In genomic region chr4:2042947-2043395, GRCh38 we compare ENCODE assay signal across 10 cellular contexts. TPM values are rescaled to one million over a fixed set of nuclear protein-coding genes. Genes with fewer than 3 reads are reported as not detected.
DNase-seq lines count a peak whose midpoint lies in the region; ATAC-seq, FAIRE-seq and TF ChIP-seq lines count a peak whose summit lies in the region.
"Had no signal": no experiment of that assay in that cellular context is flagged by ENCODE, and none has a peak within 500 bp of the region (broad histone marks: within the 10 kb centered on the region; RNA-seq: fewer than 3 reads in every experiment).

No MANE protein-coding gene starts in this region.

- CTCF ChIA-PET in HepG2 (lab: Yijun Ruan, JAX; ENCODE audit: low intra/inter-chr PET ratio, low total read pairs), result no interaction called here

- intact Hi-C loops in HepG2 (cut with micrococcal nuclease; ENCODE audit: unreplicated experiment), result no loop called here
- intact Hi-C loops in right lobe of liver (cut with DNase I), result no loop called here
- intact Hi-C loops in vagina (cut with DNase I), result no loop called here

- no peak for TF ChIP-seq CTCF in HepG2 (CRISPR knock-in tag; IDR thresholded peaks at IDR 0.05)
- no peak for TF ChIP-seq CTCF in right lobe of liver (IDR thresholded peaks at IDR 0.05)
- TF ChIP-seq CTCF in vagina (IDR thresholded peaks at IDR 0.05), result no peak

- H3K27ac Mint-ChIP-seq in activated naive CD8-positive, alpha-beta T cell, result no peak overlapping the region

- no peaks in the 10 kb centered on the region for H4K20me1 ChIP-seq in HepG2 (ENCODE audit: insufficient read depth, low read length)

- H3K27me3 Mint-ChIP-seq in activated naive CD8-positive, alpha-beta T cell, result peaks cover 6% of the 10 kb centered on the region

- H3K36me3 ChIP-seq in HepG2 (replicated peaks in 1 of 2; ENCODE audit: control insufficient read depth in 1 of 2, insufficient read depth in 2 of 2, low read length in 2 of 2), result no peaks in the 10 kb centered on the region
- no peaks in the 10 kb centered on the region for H3K36me3 ChIP-seq in right lobe of liver
- no peaks in the 10 kb centered on the region for H3K36me3 ChIP-seq in vagina

- no peak for FAIRE-seq in HepG2 (lab: Jason Lieb, UNC)
- FAIRE-seq: GM19239 had no signal

- TF ChIP-seq EP300 in HepG2 (IDR thresholded peaks at IDR 0.05; ENCODE audit: low read depth in 2 of 2, low read length in 2 of 2) (no peak), HepG2 (CRISPR knock-in tag; IDR thresholded peaks at IDR 0.05; ENCODE audit: borderline replicate concordance) (no peak)

- H3K36me3 Mint-ChIP-seq in activated naive CD8-positive, alpha-beta T cell, result no peaks in the 10 kb centered on the region

- no TSS peak for BruUV-seq in HepG2 (replicated peaks; lab: Mats Ljungman, UMichigan)

- peak overlapping the region; percentile 73 for H3K4me3 Mint-ChIP-seq in activated naive CD8-positive, alpha-beta T cell

- peaks cover 6 to 20% of the 10 kb centered on the region in 2 experiments for H3K27me3 ChIP-seq in HepG2 (ENCODE audit: control insufficient read depth in 1 of 2, insufficient read depth in 2 of 2, low read length in 2 of 2)
- peaks cover 0 to 16% of the 10 kb centered on the region in 2 donors for H3K27me3 ChIP-seq in right lobe of liver
- H3K27me3 ChIP-seq in layer of hippocampus (ENCODE audit: control insufficient read depth, insufficient read depth, low read length), result no peaks in the 10 kb centered on the region
- peaks cover 6% of the 10 kb centered on the region for H3K27me3 ChIP-seq in vagina

- no peak for TF ChIP-seq RAD21 in HepG2 (CRISPR knock-in tag; IDR thresholded peaks at IDR 0.05)

- POLR2A ChIA-PET in HepG2 (lab: Yijun Ruan, JAX), result no interaction called here

- 82% methylated on average over 8 of the region's 8 CpGs for WGBS in HepG2 (ENCODE audit: low lambda C conversion rate)
- WGBS in right lobe of liver (ENCODE audit: insufficient coverage, low coverage, low lambda C conversion rate, missing lambda C conversion rate), result 60% methylated on average over 1 of the region's 8 CpGs

- TF ChIP-seq POLR2A in HepG2 (IDR thresholded peaks at IDR 0.05; ENCODE audit: insufficient read depth in 1 of 2, low read depth in 2 of 2, low read length in 2 of 2) (no peak), right lobe of liver (IDR thresholded peaks at IDR 0.05) (no peak), vagina (IDR thresholded peaks at IDR 0.05) (no peak)

- no peak overlapping the region for H3K9ac ChIP-seq in HepG2 (ENCODE audit: insufficient read depth, low read depth, low read length)

- DNase-seq in HepG2 (ENCODE audit: low spot score) (no peak), right lobe of liver (no peak), vagina (ENCODE audit: extremely low spot score in 2 of 2) (peak; percentile 44 to 89), COLO668 (lab: John Stamatoyannopoulos, UW; ENCODE audit: unreplicated experiment) (no peak)

- H3K4me1 ChIP-seq in HepG2 (ENCODE audit: insufficient read depth, low read length), result peaks cover 6% of the 10 kb centered on the region
- H3K4me1 ChIP-seq in right lobe of liver, result peaks cover 0 to 20% (median 5%) of the 10 kb centered on the region in 4 donors
- peaks cover 24% of the 10 kb centered on the region for H3K4me1 ChIP-seq in vagina

- ATAC-seq in HepG2 (no peak), right lobe of liver (no peak), GM19397 (IDR thresholded peaks at IDR 0.05; ENCODE audit: unreplicated experiment) (no peak), GM21576 (IDR thresholded peaks at IDR 0.05; ENCODE audit: unreplicated experiment) (no peak)

- no peaks in the 10 kb centered on the region for H3K9me3 ChIP-seq in HepG2 (ENCODE audit: low read length)
- H3K9me3 ChIP-seq in right lobe of liver, result no peaks in the 10 kb centered on the region
- no peaks in the 10 kb centered on the region for H3K9me3 ChIP-seq in vagina
- H3K9me3 ChIP-seq: mucosa of descending colon had no signal

- H3K9me3 Mint-ChIP-seq in activated naive CD8-positive, alpha-beta T cell (ENCODE audit: low read depth), result no peaks in the 10 kb centered on the region

- in situ Hi-C loops in HepG2 (cut with HindIII; ENCODE audit: extremely low pct_ligation_motif_present, low pct_unique_long_range_greater_than_20kb), result no loop called here

- H3K4me3 ChIP-seq in HepG2 (replicated peaks in 1 of 3; ENCODE audit: insufficient read depth in 1 of 3, low read depth in 2 of 3, low read length in 3 of 3) (peak overlapping the region in 1 of 3 experiments; percentile 80; a peak in 1 of 6 replicates), right lobe of liver (no peak overlapping the region), vagina (peak overlapping the region; percentile 63 to 68)

- no peak overlapping the region for H2AFZ ChIP-seq in HepG2 (ENCODE audit: low read length)

- H3K4me2 ChIP-seq in HepG2 (ENCODE audit: low read depth, low read length), result peak overlapping the region; percentile 45; the same call in 1 of the 2 replicates

- H3K4me1 Mint-ChIP-seq in activated naive CD8-positive, alpha-beta T cell (ENCODE audit: low read depth), result peaks cover 2% of the 10 kb centered on the region

- H3K79me2 ChIP-seq in HepG2 (ENCODE audit: insufficient read depth, low read length), result no peaks in the 10 kb centered on the region

- H3K27ac ChIP-seq in HepG2 (ENCODE audit: extremely low read length, insufficient read depth, low read length) (no peak overlapping the region), right lobe of liver (no peak overlapping the region), layer of hippocampus (ENCODE audit: low read depth, low read length) (peak overlapping the region; percentile 27), vagina (no peak overlapping the region)

TF ChIP-seq in HepG2, 621 proteins besides CTCF, POLR2A, EP300 and RAD21 (continues in another document):
- no peak for TF ChIP-seq FOXA3 (CRISPR knock-in tag; IDR thresholded peaks at IDR 0.05)

RNA-seq across cellular contexts. Expression of gene NAT8L, which starts 16.2 kb away (rescaled TPM):
- total RNA-seq in HepG2 (2016; rRNA removed; fragmentation: Illumina TruSeq; extraction: Trizol) (1.6 and 3.3 TPM in 2 replicates), right lobe of liver (under 1 TPM in 2 of 6 experiments, not detected in 4; 0.02 to 0.05 TPM), vagina (1.7 TPM)
- 0.40 and 0.53 TPM in 2 replicates for total RNA-seq in HepG2 (2016; cell fraction: cytosol; rRNA removed; fragmentation: Illumina TruSeq; extraction: Trizol; ENCODE audit: low read depth)
- total RNA-seq in HepG2 (2016; cell fraction: insoluble cytoplasmic fraction; rRNA removed; fragmentation: Illumina TruSeq; extraction: Trizol), result 1.7 and 3.2 TPM in 2 replicates
- 1.5 and 1.7 TPM in 2 replicates for total RNA-seq in HepG2 (2016; cell fraction: membrane; rRNA removed; fragmentation: Illumina TruSeq; extraction: Trizol)
- total RNA-seq in HepG2 (2016; cell fraction: nucleus; rRNA removed; fragmentation: Illumina TruSeq; extraction: Trizol), result 2.9 and 3.4 TPM in 2 replicates
- 2.2 and 3.4 TPM in 2 replicates for polyA plus RNA-seq in HepG2 (2011; rRNA removed)
- polyA plus RNA-seq in HepG2 (2011; cell fraction: cytosol; rRNA removed), result 4.1 and 4.4 TPM in 2 replicates
- polyA plus RNA-seq in HepG2 (2011; cell fraction: nucleus; rRNA removed), result 11.8 TPM in 2 replicates
- polyA plus RNA-seq in HepG2 (2012), result 1.1 and 3.9 TPM in 2 replicates
- polyA plus RNA-seq in HepG2 (2016; cell fraction: cytosol; fragmentation: Illumina TruSeq; extraction: Trizol; ENCODE audit: low read depth), result 0.63 and 0.64 TPM in 2 replicates
- polyA plus RNA-seq in HepG2 (2016; cell fraction: insoluble cytoplasmic fraction; fragmentation: Illumina TruSeq; extraction: Trizol; ENCODE audit: low read depth), result 3.1 and 3.9 TPM in 2 replicates
- polyA plus RNA-seq in HepG2 (2016; cell fraction: membrane; fragmentation: Illumina TruSeq; extraction: Trizol; ENCODE audit: low read depth), result 1.5 and 1.8 TPM in 2 replicates
- 8.3 and 8.8 TPM in 2 replicates for polyA plus RNA-seq in HepG2 (2016; cell fraction: nucleus; fragmentation: Illumina TruSeq; extraction: Trizol; ENCODE audit: insufficient read depth, low read depth)
- polyA minus RNA-seq in HepG2 (2011; rRNA and poly(A)+ RNA removed; ENCODE audit: low replicate concordance), result 10.6 and 14.5 TPM in 2 replicates
- 3.8 and 4.2 TPM in 2 replicates for polyA minus RNA-seq in HepG2 (2011; cell fraction: cytosol; rRNA and poly(A)+ RNA removed)
- polyA minus RNA-seq in HepG2 (2011; cell fraction: nucleus; rRNA and poly(A)+ RNA removed), result 2.4 and 2.9 TPM in 2 replicates

RNA-seq across cellular contexts. Expression of gene NELFA, which starts 34.2 kb away (rescaled TPM):
- total RNA-seq in HepG2 (2016; rRNA removed; fragmentation: Illumina TruSeq; extraction: Trizol), result 11.4 and 18.5 TPM in 2 replicates
- 11.0 and 11.5 TPM in 2 replicates for total RNA-seq in HepG2 (2016; cell fraction: cytosol; rRNA removed; fragmentation: Illumina TruSeq; extraction: Trizol; ENCODE audit: low read depth)
- 10.3 and 19.4 TPM in 2 replicates for total RNA-seq in HepG2 (2016; cell fraction: insoluble cytoplasmic fraction; rRNA removed; fragmentation: Illumina TruSeq; extraction: Trizol)
- total RNA-seq in HepG2 (2016; cell fraction: membrane; rRNA removed; fragmentation: Illumina TruSeq; extraction: Trizol), result 15.4 and 15.7 TPM in 2 replicates
- 15.3 and 18.5 TPM in 2 replicates for total RNA-seq in HepG2 (2016; cell fraction: nucleus; rRNA removed; fragmentation: Illumina TruSeq; extraction: Trizol)
- polyA plus RNA-seq in HepG2 (2011; rRNA removed), result 13.3 and 14.6 TPM in 2 replicates
- polyA plus RNA-seq in HepG2 (2011; cell fraction: cytosol; rRNA removed), result 6.5 and 13.6 TPM in 2 replicates
- polyA plus RNA-seq in HepG2 (2011; cell fraction: nucleus; rRNA removed), result 45.3 and 58.0 TPM in 2 replicates
- polyA plus RNA-seq in HepG2 (2012), result 16.5 and 18.9 TPM in 2 replicates
- 6.0 and 6.9 TPM in 2 replicates for polyA plus RNA-seq in HepG2 (2016; cell fraction: cytosol; fragmentation: Illumina TruSeq; extraction: Trizol; ENCODE audit: low read depth)
- polyA plus RNA-seq in HepG2 (2016; cell fraction: insoluble cytoplasmic fraction; fragmentation: Illumina TruSeq; extraction: Trizol; ENCODE audit: low read depth), result 18.4 and 25.2 TPM in 2 replicates
- 9.2 and 10.2 TPM in 2 replicates for polyA plus RNA-seq in HepG2 (2016; cell fraction: membrane; fragmentation: Illumina TruSeq; extraction: Trizol; ENCODE audit: low read depth)
- 43.4 and 47.9 TPM in 2 replicates for polyA plus RNA-seq in HepG2 (2016; cell fraction: nucleus; fragmentation: Illumina TruSeq; extraction: Trizol; ENCODE audit: insufficient read depth, low read depth)
- polyA minus RNA-seq in HepG2 (2011; rRNA and poly(A)+ RNA removed; ENCODE audit: low replicate concordance), result 8.8 and 40.6 TPM in 2 replicates
- 11.3 and 19.9 TPM in 2 replicates for polyA minus RNA-seq in HepG2 (2011; cell fraction: cytosol; rRNA and poly(A)+ RNA removed)
- polyA minus RNA-seq in HepG2 (2011; cell fraction: nucleus; rRNA and poly(A)+ RNA removed), result 29.0 and 37.0 TPM in 2 replicates
- 10 to 100 TPM in 2 of 6 experiments, 1 to 10 TPM in 4; 6.6 to 14.7 (median 8.7) TPM for total RNA-seq in right lobe of liver
- total RNA-seq in vagina, result 19.6 TPM

Comparison
In these comparisons a context has a peak if more than half of its experiments do, and no peak if none do; other contexts are left out.
1. DNase-seq: peak in vagina (2 of 2); none in HepG2 (single experiment), right lobe of liver (0 of 3) and COLO668 (single experiment).
2. H3K4me3 ChIP-seq: peak in vagina (2 of 2); none in right lobe of liver (0 of 3).